1 cellular context compared by ENCODE assay signal in the genomic region with DNA sequence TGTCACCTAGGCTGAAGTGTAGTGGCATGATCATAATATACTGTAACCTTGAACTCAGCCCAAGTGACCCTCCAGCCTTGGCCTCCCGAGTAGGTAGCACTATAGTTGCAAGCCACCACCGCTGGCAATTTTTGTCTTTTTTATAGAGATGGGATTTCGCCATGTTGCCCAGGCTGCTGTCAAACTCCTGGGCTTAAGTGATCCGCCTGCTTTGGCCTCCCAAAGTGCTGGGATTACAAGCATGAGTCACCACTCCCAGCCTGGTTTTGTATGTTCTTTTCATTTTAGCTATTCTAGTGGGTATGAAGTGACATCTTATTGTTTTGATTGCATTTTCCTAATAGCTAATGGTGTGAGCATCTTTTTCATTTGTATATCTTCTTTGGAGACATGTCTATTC.
TF ChIP-seq lines count a peak whose summit lies in the region.

No MANE protein-coding gene starts in this region.

TF ChIP-seq in HepG2, 621 proteins besides CTCF, POLR2A, EP300 and RAD21:
- no peak for TF ChIP-seq ASH2L (IDR thresholded peaks at IDR 0.05; ENCODE audit: insufficient read length, low read depth, low read length)
- TF ChIP-seq RXRA (CRISPR knock-in tag; IDR thresholded peaks at IDR 0.05): no peak
- no peak for TF ChIP-seq ZNF121 (CRISPR knock-in tag; IDR thresholded peaks at IDR 0.05)
- no peak for TF ChIP-seq RFXAP (CRISPR knock-in tag; IDR thresholded peaks at IDR 0.05; ENCODE audit: borderline replicate concordance)
- no peak for TF ChIP-seq ZNF746 (CRISPR knock-in tag; IDR thresholded peaks at IDR 0.05)
- TF ChIP-seq ESRRA (CRISPR knock-in tag; IDR thresholded peaks at IDR 0.05; ENCODE audit: low read depth): no peak
- TF ChIP-seq, protein P1, sequence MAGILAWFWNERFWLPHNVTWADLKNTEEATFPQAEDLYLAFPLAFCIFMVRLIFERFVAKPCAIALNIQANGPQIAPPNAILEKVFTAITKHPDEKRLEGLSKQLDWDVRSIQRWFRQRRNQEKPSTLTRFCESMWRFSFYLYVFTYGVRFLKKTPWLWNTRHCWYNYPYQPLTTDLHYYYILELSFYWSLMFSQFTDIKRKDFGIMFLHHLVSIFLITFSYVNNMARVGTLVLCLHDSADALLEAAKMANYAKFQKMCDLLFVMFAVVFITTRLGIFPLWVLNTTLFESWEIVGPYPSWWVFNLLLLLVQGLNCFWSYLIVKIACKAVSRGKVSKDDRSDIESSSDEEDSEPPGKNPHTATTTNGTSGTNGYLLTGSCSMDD (CRISPR knock-in tag; IDR thresholded peaks at IDR 0.05): no peak
- TF ChIP-seq, protein P2, sequence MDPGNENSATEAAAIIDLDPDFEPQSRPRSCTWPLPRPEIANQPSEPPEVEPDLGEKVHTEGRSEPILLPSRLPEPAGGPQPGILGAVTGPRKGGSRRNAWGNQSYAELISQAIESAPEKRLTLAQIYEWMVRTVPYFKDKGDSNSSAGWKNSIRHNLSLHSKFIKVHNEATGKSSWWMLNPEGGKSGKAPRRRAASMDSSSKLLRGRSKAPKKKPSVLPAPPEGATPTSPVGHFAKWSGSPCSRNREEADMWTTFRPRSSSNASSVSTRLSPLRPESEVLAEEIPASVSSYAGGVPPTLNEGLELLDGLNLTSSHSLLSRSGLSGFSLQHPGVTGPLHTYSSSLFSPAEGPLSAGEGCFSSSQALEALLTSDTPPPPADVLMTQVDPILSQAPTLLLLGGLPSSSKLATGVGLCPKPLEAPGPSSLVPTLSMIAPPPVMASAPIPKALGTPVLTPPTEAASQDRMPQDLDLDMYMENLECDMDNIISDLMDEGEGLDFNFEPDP (CRISPR knock-in tag; conservative IDR thresholded peaks at IDR 0.05): no peak
- TF ChIP-seq MXI1 (IDR thresholded peaks at IDR 0.05; ENCODE audit: borderline replicate concordance, low read depth, low read length): no peak
TF ChIP-seq in HepG2: peak in this region for 0.
